ENCODE assay signal across 16 cellular contexts in the genomic region with DNA sequence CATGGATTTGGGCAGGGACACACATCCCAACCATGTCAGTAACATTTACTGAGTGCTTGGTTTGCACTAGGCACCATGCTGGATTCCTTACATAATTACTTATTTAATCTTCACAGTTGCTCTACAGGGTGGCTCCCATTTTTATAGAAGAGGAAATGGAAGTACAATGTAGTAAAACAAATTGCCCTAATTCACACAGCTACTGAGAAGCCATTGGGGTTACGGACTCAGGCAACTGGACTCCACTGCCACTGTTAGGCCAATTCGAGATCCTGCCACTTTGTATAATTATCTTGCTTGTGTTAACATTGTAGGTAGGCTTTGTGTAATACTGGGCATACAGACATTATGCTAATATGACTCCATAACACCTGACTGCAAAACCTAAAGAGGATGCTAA. TPM values are rescaled to one million over a fixed set of nuclear protein-coding genes. Genes with fewer than 3 reads are reported as not detected.
A peak's percentile ranks its signal among the peaks of the same experiment; 100 is the strongest.
DNase-seq lines count a peak whose midpoint lies in the region; ATAC-seq and FAIRE-seq lines count a peak whose summit lies in the region.
"Had no signal": no experiment of that assay in that cellular context is flagged by ENCODE, and none has a peak within 500 bp of the region (broad histone marks: within the 10 kb centered on the region; RNA-seq: fewer than 3 reads in every experiment).

No MANE protein-coding gene starts in this region.

- ATAC-seq in sciatic nerve (no peak), HG02588 (IDR thresholded peaks at IDR 0.05; ENCODE audit: unreplicated experiment) (no peak)

- intact Hi-C loops in sciatic nerve (cut with DNase I), result no loop called here

- DNase-seq in NCI-H510A treated with DMSO at 0.1 percent for 48 hours (lab: John Stamatoyannopoulos, UW) (peak; percentile 40), NCI-H510A (lab: John Stamatoyannopoulos, UW) (no peak), NCI-H146 treated with DMSO at 0.1 percent for 48 hours (lab: John Stamatoyannopoulos, UW; ENCODE audit: unreplicated experiment) (peak; percentile 60), NCI-H748 (lab: John Stamatoyannopoulos, UW; ENCODE audit: unreplicated experiment) (peak; percentile 73), HTR-8/SVneo (ENCODE audit: insufficient read length, low spot score) (no peak), sciatic nerve (ENCODE audit: low spot score) (no peak), NCI-H1694 treated with DMSO at 0.1 percent for 48 hours (lab: John Stamatoyannopoulos, UW) (no peak)
- DNase-seq: Caco-2, DND-41, GF-D8, MM.1S, NCI-H1105 treated with DMSO at 0.1 percent for 48 hours, SHP77 treated with DMSO at 0.1 percent for 48 hours, T-helper 2 cell had no signal

- FAIRE-seq in HTR-8/SVneo (lab: Jason Lieb, UNC), result no peak
- FAIRE-seq: A204.1 had no signal

RNA-seq across cellular contexts. Expression of a gene that starts 8.9 kb away (rescaled TPM):
- total RNA-seq in sciatic nerve, result 103 TPM

RNA-seq across cellular contexts. Expression of a gene that starts 18.1 kb away (rescaled TPM):
- 29.6 TPM for total RNA-seq in sciatic nerve

Comparison
In these comparisons a context has a peak if more than half of its experiments do, and no peak if none do; other contexts are left out.
1. DNase-seq: peak in NCI-H510A treated with DMSO at 0.1 percent for 48 hours (single experiment), NCI-H146 treated with DMSO at 0.1 percent for 48 hours (single experiment) and NCI-H748 (single experiment); none in NCI-H510A (single experiment), HTR-8/SVneo (single experiment), sciatic nerve (single experiment) and NCI-H1694 treated with DMSO at 0.1 percent for 48 hours (single experiment).